In genomic region chr12:26172478-26172877, GRCh38 we compare ENCODE assay signal across 23 cellular contexts. TPM values are rescaled to one million over a fixed set of nuclear protein-coding genes. Genes with fewer than 3 reads are reported as not detected.
"Had no signal": no experiment of that assay in that cellular context is flagged by ENCODE, and none has a peak within 500 bp of the region (broad histone marks: within the 10 kb centered on the region; RNA-seq: fewer than 3 reads in every experiment).

No MANE protein-coding gene starts in this region.

- H3K9ac ChIP-seq: neural progenitor cell had no signal

- DNase-seq: activated B cell treated with CpG ODN at 0.5 μM for 24 hours; activated CD4-positive, alpha-beta T cell treated with anti-CD3 and anti-CD28 coated beads for 36 hours; activated CD4-positive, alpha-beta T cell treated with anti-CD3 and anti-CD28 coated beads, Interleukin-2, amount 50 U/mL, for 4 hours; activated CD8-positive, alpha-beta memory T cell treated with anti-CD3 and anti-CD28 coated beads for 24 hours; activated CD8-positive, alpha-beta memory T cell treated with anti-CD3 and anti-CD28 coated beads, Interleukin-2, amount 50 U/mL, for 4 hours; activated T-cell treated with anti-CD3 and anti-CD28 coated beads, Interleukin-2, amount 50 U/mL, for 24 hours; aorta; effector CD8-positive, alpha-beta T cell; foreskin melanocyte; lower lobe of right lung; naive thymus-derived CD4-positive, alpha-beta T cell; stimulated activated CD4-positive, alpha-beta T cell treated with anti-CD3 and anti-CD28 coated beads, Interleukin-4, amount 100 ng/mL, for 24 hours; substantia nigra; T1000 had no signal

- H3K4me3 Mint-ChIP-seq: activated B cell treated with CpG ODN at 0.5 μM for 24 hours; activated CD4-positive, alpha-beta T cell treated with anti-CD3 and anti-CD28 coated beads for 36 hours; activated T-cell treated with anti-CD3 and anti-CD28 coated beads, Interleukin-2, amount 50 U/mL, for 24 hours; activated T-helper 17 cell treated with anti-CD3 and anti-CD28 coated beads, Interleukin-2, amount 50 U/mL, for 72 hours; brain; dendritic cell treated with granulocyte-macrophage colony-stimulating factor and Interleukin-4, amounts not matched to agents 40 ng/mL and 50 ng/mL, for 4 days; naive thymus-derived CD4-positive, alpha-beta T cell; neural progenitor cell; stimulated activated naive CD8-positive, alpha-beta T cell treated with anti-CD3 and anti-CD28 coated beads, Interleukin-15, Interleukin-2, amounts not matched to agents 100 ng/mL and 50 ng/mL, for 24 hours had no signal

- H3K27me3 Mint-ChIP-seq: activated B cell treated with CpG ODN at 0.5 μM for 24 hours had no signal

- H3K9me3 ChIP-seq: lower lobe of right lung, prostate gland, tibial nerve had no signal

- H3K4me2 ChIP-seq: neural progenitor cell had no signal

- H3K36me3 Mint-ChIP-seq: activated naive CD4-positive, alpha-beta T cell treated with anti-CD3 and anti-CD28 coated beads, Interleukin-2, amount 50 U/mL, for 72 hours; brain; naive thymus-derived CD4-positive, alpha-beta T cell; neural progenitor cell had no signal

- H3K4me1 ChIP-seq: lower lobe of right lung, neural progenitor cell, prostate gland, tibial nerve had no signal

- H3K27ac ChIP-seq: lower lobe of right lung, neural progenitor cell, prostate gland, tibial nerve had no signal

- H3K27ac Mint-ChIP-seq: activated B cell treated with CpG ODN at 0.5 μM for 24 hours; activated CD4-positive, alpha-beta T cell treated with anti-CD3 and anti-CD28 coated beads for 36 hours; activated naive CD4-positive, alpha-beta T cell treated with anti-CD3 and anti-CD28 coated beads, Interleukin-2, amount 50 U/mL, for 72 hours; activated T-cell treated with anti-CD3 and anti-CD28 coated beads, Interleukin-2, amount 50 U/mL, for 24 hours; activated T-helper 17 cell treated with anti-CD3 and anti-CD28 coated beads, Interleukin-2, amount 50 U/mL, for 72 hours; dendritic cell treated with granulocyte-macrophage colony-stimulating factor and Interleukin-4, amounts not matched to agents 40 ng/mL and 50 ng/mL, for 4 days; naive thymus-derived CD4-positive, alpha-beta T cell; neural progenitor cell; stimulated activated naive CD8-positive, alpha-beta T cell treated with anti-CD3 and anti-CD28 coated beads, Interleukin-15, Interleukin-2, amounts not matched to agents 100 ng/mL and 50 ng/mL, for 24 hours had no signal

- H2AFZ ChIP-seq: neural progenitor cell had no signal

- ATAC-seq: activated CD4-positive, alpha-beta T cell treated with anti-CD3 and anti-CD28 coated beads for 36 hours; activated naive CD4-positive, alpha-beta T cell treated with anti-CD3 and anti-CD28 coated beads, Interleukin-2, amount 50 U/mL, for 72 hours; activated T-helper 17 cell treated with anti-CD3 and anti-CD28 coated beads, Interleukin-2, amount 50 U/mL, for 72 hours; left lobe of liver; lower lobe of right lung; naive thymus-derived CD4-positive, alpha-beta T cell had no signal

- H3K4me1 Mint-ChIP-seq: activated CD4-positive, alpha-beta T cell treated with anti-CD3 and anti-CD28 coated beads for 36 hours; activated T-helper 17 cell treated with anti-CD3 and anti-CD28 coated beads, Interleukin-2, amount 50 U/mL, for 72 hours; naive thymus-derived CD4-positive, alpha-beta T cell; neural progenitor cell had no signal

- H3K9me3 Mint-ChIP-seq: activated B cell treated with CpG ODN at 0.5 μM for 24 hours; activated naive CD4-positive, alpha-beta T cell treated with anti-CD3 and anti-CD28 coated beads, Interleukin-2, amount 50 U/mL, for 72 hours; activated T-cell treated with anti-CD3 and anti-CD28 coated beads, Interleukin-2, amount 50 U/mL, for 24 hours; activated T-helper 17 cell treated with anti-CD3 and anti-CD28 coated beads, Interleukin-2, amount 50 U/mL, for 72 hours; brain; dendritic cell treated with granulocyte-macrophage colony-stimulating factor and Interleukin-4, amounts not matched to agents 40 ng/mL and 50 ng/mL, for 4 days; naive thymus-derived CD4-positive, alpha-beta T cell; neural progenitor cell; stimulated activated naive CD8-positive, alpha-beta T cell treated with anti-CD3 and anti-CD28 coated beads, Interleukin-15, Interleukin-2, amounts not matched to agents 100 ng/mL and 50 ng/mL, for 24 hours had no signal

- H3K27me3 ChIP-seq: neural progenitor cell, tibial nerve had no signal

- H3K36me3 ChIP-seq: lower lobe of right lung, neural progenitor cell, prostate gland, tibial nerve had no signal

- H3K4me3 ChIP-seq: lower lobe of right lung, neural progenitor cell, prostate gland, tibial nerve had no signal

RNA-seq across cellular contexts. Expression of gene SSPN, which starts 22.9 kb away (rescaled TPM):
- total RNA-seq: activated CD4-positive, alpha-beta T cell treated with anti-CD3 and anti-CD28 coated beads for 36 hours; activated naive CD4-positive, alpha-beta T cell treated with anti-CD3 and anti-CD28 coated beads, Interleukin-2, amount 50 U/mL, for 72 hours; activated T-helper 17 cell treated with anti-CD3 and anti-CD28 coated beads, Interleukin-2, amount 50 U/mL, for 72 hours had no signal
- polyA plus RNA-seq: naive thymus-derived CD4-positive, alpha-beta T cell had no signal

RNA-seq across cellular contexts. Expression of gene BHLHE41, which starts 47.6 kb away (rescaled TPM):
- total RNA-seq: activated CD4-positive, alpha-beta T cell treated with anti-CD3 and anti-CD28 coated beads for 36 hours; activated naive CD4-positive, alpha-beta T cell treated with anti-CD3 and anti-CD28 coated beads, Interleukin-2, amount 50 U/mL, for 72 hours; activated T-helper 17 cell treated with anti-CD3 and anti-CD28 coated beads, Interleukin-2, amount 50 U/mL, for 72 hours had no signal
- polyA plus RNA-seq: naive thymus-derived CD4-positive, alpha-beta T cell had no signal
